ENCODE assay signal across 17 cellular contexts in the genomic region with DNA sequence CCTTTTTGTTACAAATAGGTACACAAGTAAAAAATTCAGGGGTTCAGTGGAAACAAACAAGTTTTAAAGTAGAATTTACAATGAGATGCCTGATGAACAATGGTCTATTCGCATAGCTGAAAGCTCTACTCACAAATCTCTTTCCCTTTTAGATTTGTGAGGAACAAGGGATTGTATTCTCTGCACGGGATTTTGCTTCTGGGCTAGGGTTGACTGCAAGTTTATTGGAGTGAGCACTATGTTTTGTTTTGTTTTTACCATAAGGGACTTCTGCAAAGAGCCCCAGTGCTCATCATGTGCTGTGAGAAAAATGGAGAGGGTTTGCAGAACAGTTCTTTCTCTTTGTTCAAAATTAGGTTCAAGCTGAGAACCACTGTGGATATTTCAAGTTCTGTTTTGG.
"Had no signal": no experiment of that assay in that cellular context is flagged by ENCODE, and none has a peak within 500 bp of the region (broad histone marks: within the 10 kb centered on the region; RNA-seq: fewer than 3 reads in every experiment).

No MANE protein-coding gene starts in this region.

- DNase-seq: activated CD4-positive, CD25-positive, alpha-beta regulatory T cell treated with anti-CD3 and anti-CD28 coated beads, Interleukin-2, amount 50 U/mL, for 72 hours; activated naive CD4-positive, alpha-beta T cell; right lobe of liver; small intestine; stimulated activated CD4-positive, alpha-beta T cell treated with anti-CD3 and anti-CD28 coated beads, Interleukin-15, amount 100 ng/mL, for 24 hours; stimulated activated CD4-positive, alpha-beta T cell treated with anti-CD3 and anti-CD28 coated beads, Interleukin-4, amount 100 ng/mL, for 1 hour; stimulated activated naive CD8-positive, alpha-beta T cell treated with anti-CD3 and anti-CD28 coated beads, Interleukin-15, amount 100 ng/mL, for 72 hours; T1000 had no signal

- H3K36me3 ChIP-seq: right lobe of liver, thoracic aorta, vagina had no signal

- H3K27ac ChIP-seq: coronary artery, hepatocyte, right lobe of liver, thoracic aorta, vagina had no signal

- H3K4me3 ChIP-seq: coronary artery, hepatocyte, right lobe of liver, thoracic aorta, vagina had no signal

- H3K27me3 ChIP-seq: hepatocyte, right lobe of liver, vagina had no signal

- H3K9me3 ChIP-seq: right lobe of liver, thoracic aorta, vagina had no signal

- FAIRE-seq: endometrium, islet of Langerhans, small intestine had no signal

- ATAC-seq: esophagus mucosa; right lobe of liver; stimulated activated naive CD8-positive, alpha-beta T cell treated with anti-CD3 and anti-CD28 coated beads, Interleukin-15, amount 100 ng/mL, for 72 hours had no signal

- H3K27me3 Mint-ChIP-seq: brain; central memory CD8-positive, alpha-beta T cell had no signal

- H3K4me1 ChIP-seq: right lobe of liver had no signal

- H3K4me3 Mint-ChIP-seq: brain; central memory CD8-positive, alpha-beta T cell; stimulated activated naive CD8-positive, alpha-beta T cell treated with anti-CD3 and anti-CD28 coated beads, Interleukin-15, amount 100 ng/mL, for 72 hours had no signal

- H3K36me3 Mint-ChIP-seq: brain had no signal

- H3K4me2 ChIP-seq: hepatocyte had no signal

- H3K9me3 Mint-ChIP-seq: central memory CD8-positive, alpha-beta T cell had no signal
